In the genomic region with DNA sequence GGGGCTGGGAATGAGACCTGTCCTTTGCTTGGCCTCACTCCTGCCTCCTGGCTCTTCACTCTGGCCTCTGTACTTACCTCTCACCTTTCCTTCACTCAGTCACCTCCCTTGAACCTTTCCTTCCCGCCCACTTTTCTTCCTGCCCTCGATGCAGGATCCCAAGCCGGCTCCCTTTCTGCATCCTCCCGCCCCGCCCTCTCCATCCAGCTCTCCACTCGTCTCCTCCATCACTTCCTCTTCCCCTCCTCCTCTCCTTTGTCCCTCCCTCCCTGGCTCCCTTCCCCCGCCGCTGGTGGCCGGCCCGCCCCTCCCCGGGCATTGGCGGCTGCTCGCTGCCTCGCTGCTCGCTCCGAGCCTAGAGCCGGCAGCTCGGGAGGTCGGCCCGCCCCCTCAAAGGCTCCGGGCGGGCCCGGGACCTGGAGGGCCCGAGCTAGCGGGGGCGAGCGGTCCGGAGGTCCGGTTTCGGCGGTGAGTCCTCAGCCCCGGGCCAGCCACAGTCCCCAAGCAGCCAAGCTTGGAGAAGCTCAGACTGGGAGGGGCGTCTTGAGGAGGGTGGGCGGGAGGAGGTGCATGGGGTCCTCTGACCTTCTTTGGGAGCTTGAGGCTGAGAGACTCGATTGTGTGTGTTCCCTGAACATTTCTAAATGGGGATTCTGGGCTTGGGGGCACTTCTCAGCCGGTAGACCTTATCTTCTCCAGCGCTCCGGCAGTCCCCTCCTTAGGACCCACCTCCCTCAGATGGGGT, we compare ENCODE assay signal across 8 cellular contexts. TPM values are rescaled to one million over a fixed set of nuclear protein-coding genes. Genes with fewer than 3 reads are reported as not detected.
DNase-seq lines count a peak whose midpoint lies in the region; ATAC-seq and TF ChIP-seq lines count a peak whose summit lies in the region.

No MANE protein-coding gene starts in this region.

- H3K4me3 Mint-ChIP-seq in activated T-cell treated with anti-CD3 and anti-CD28 coated beads, Interleukin-2, amount 50 U/mL, for 4 hours: peak overlapping the region; percentile 65

- peak; percentile 71 to 83 for ATAC-seq in activated T-cell treated with anti-CD3 and anti-CD28 coated beads, Interleukin-2, amount 50 U/mL, for 4 hours
- ATAC-seq in mucosa of descending colon (peak; percentile 86), HG02884 (IDR thresholded peaks at IDR 0.05; ENCODE audit: unreplicated experiment) (no peak)

- peak overlapping the region; percentile 92 for H3K27ac ChIP-seq in temporal lobe (ENCODE audit: low read depth, low read length)

- H3K36me3 ChIP-seq in HAP-1 (replicated peaks) (peaks cover 4% of the 10 kb centered on the region; the same call in 1 of the 2 replicates), mucosa of descending colon (ENCODE audit: low read depth) (no peaks in the 10 kb centered on the region)

- no peak for TF ChIP-seq CTCF in AG04449 (IDR thresholded peaks at IDR 0.05; ENCODE audit: insufficient read depth, low read length, missing control alignments)
- TF ChIP-seq CTCF in mucosa of descending colon (IDR thresholded peaks at IDR 0.05): no peak

- peaks cover 1% of the 10 kb centered on the region for H3K36me3 Mint-ChIP-seq in activated T-cell treated with anti-CD3 and anti-CD28 coated beads, Interleukin-2, amount 50 U/mL, for 4 hours (ENCODE audit: insufficient read depth)

- H3K4me1 ChIP-seq in HAP-1 (peaks cover 11% of the 10 kb centered on the region), mucosa of descending colon (ENCODE audit: low read depth) (peaks cover 16% of the 10 kb centered on the region)

- CTCF ChIA-PET in AG04449 (lab: Yijun Ruan, JAX): interaction anchor here (2.6 to 12.0 kb wide), 2 partner anchors 11 to 38 kb away, joined by 10 to 138 read pairs; partner anchors contain the start of gene PHLDB1

- peak overlapping the region; percentile 78 for H3K4me3 ChIP-seq in AG04449 (ENCODE audit: low read depth, low read length)
- peak overlapping the region; percentile 56 for H3K4me3 ChIP-seq in HAP-1
- no peak overlapping the region for H3K4me3 ChIP-seq in mucosa of descending colon

- no peaks in the 10 kb centered on the region for H3K27me3 ChIP-seq in HAP-1 (ENCODE audit: low read depth)

- peaks cover 12% of the 10 kb centered on the region for H3K4me1 Mint-ChIP-seq in activated T-cell treated with anti-CD3 and anti-CD28 coated beads, Interleukin-2, amount 50 U/mL, for 4 hours (ENCODE audit: low read depth)

- peak; percentile 40 for DNase-seq in AG04449 (ENCODE audit: low read depth, low spot score)
- peak; percentile 89 to 94 for DNase-seq in HAP-1 (ENCODE audit: low spot score in 2 of 2)
- DNase-seq in NCI-H524 treated with DMSO at 0.1 percent for 48 hours (lab: John Stamatoyannopoulos, UW): peak; percentile 24
- DNase-seq in activated T-cell treated with anti-CD3 and anti-CD28 coated beads, Interleukin-2, amount 50 U/mL, for 4 hours: no peak
- peak; percentile 80 for DNase-seq in fibroblast of gingiva (ENCODE audit: low read depth)
- DNase-seq in mucosa of descending colon: peak; percentile 82 to 91 (median 86)

- no peaks in the 10 kb centered on the region for H3K9me3 Mint-ChIP-seq in activated T-cell treated with anti-CD3 and anti-CD28 coated beads, Interleukin-2, amount 50 U/mL, for 4 hours

- intact Hi-C loops in mucosa of descending colon (cut with DNase I, micrococcal nuclease): no loop called here

- H3K9me3 ChIP-seq in HAP-1 (no peaks in the 10 kb centered on the region), mucosa of descending colon (no peaks in the 10 kb centered on the region)

- peaks cover 17% of the 10 kb centered on the region for H3K27me3 Mint-ChIP-seq in activated T-cell treated with anti-CD3 and anti-CD28 coated beads, Interleukin-2, amount 50 U/mL, for 4 hours (ENCODE audit: low read depth)

- in situ Hi-C loops in HAP-1 (cut with MboI; ENCODE audit: low sequenced_read_pairs): no loop called here

- POLR2A ChIA-PET in AG04449 (lab: Yijun Ruan, JAX): interaction anchor here (0.8 to 6.7 kb wide), 6 partner anchors 11 to 36 kb away, joined by 3 to 172 read pairs (median 10); partner anchors contain the start of gene PHLDB1

RNA-seq across cellular contexts. Expression of gene PHLDB1, which starts 13.8 kb away (rescaled TPM):
- total RNA-seq in activated T-cell treated with anti-CD3 and anti-CD28 coated beads, Interleukin-2, amount 50 U/mL, for 4 hours: 1 to 10 TPM in 2 of 3 donors, under 1 TPM in 1; 0.90 to 1.9 (median 1.3) TPM
- 100 to 1,000 TPM in 2 of 3 donors, 10 to 100 TPM in 1; 79.4 to 116 (median 115) TPM for total RNA-seq in mucosa of descending colon
- 57.0 TPM for total RNA-seq in temporal lobe

RNA-seq across cellular contexts. Expression of gene ARCN1, which starts 49.0 kb away (rescaled TPM):
- 100 to 1,000 TPM; 180 to 190 (median 183) TPM for total RNA-seq in activated T-cell treated with anti-CD3 and anti-CD28 coated beads, Interleukin-2, amount 50 U/mL, for 4 hours
- total RNA-seq in mucosa of descending colon: 100 to 1,000 TPM; 126 to 134 (median 130) TPM
- 67.9 TPM for total RNA-seq in temporal lobe

RNA-seq across cellular contexts. Expression of gene IFT46, which starts 55.5 kb away (rescaled TPM):
- total RNA-seq in activated T-cell treated with anti-CD3 and anti-CD28 coated beads, Interleukin-2, amount 50 U/mL, for 4 hours: 10 to 100 TPM; 22.5 to 29.7 (median 23.2) TPM
- 10 to 100 TPM; 10.7 to 23.0 (median 12.8) TPM for total RNA-seq in mucosa of descending colon
- 31.7 TPM for total RNA-seq in temporal lobe

RNA-seq across cellular contexts. Expression of gene TREH, which starts 58.2 kb away (rescaled TPM):
- total RNA-seq in activated T-cell treated with anti-CD3 and anti-CD28 coated beads, Interleukin-2, amount 50 U/mL, for 4 hours: not detected
- total RNA-seq in mucosa of descending colon (1 to 10 TPM; 1.1 to 3.9 (median 2.2) TPM), temporal lobe (not detected)

Comparison
In these comparisons a context has a peak if more than half of its experiments do, and no peak if none do; other contexts are left out.
1. RNA of gene PHLDB1, which starts 13.8 kb away (total RNA-seq): 79.4 to 116 TPM in mucosa of descending colon and 57.0 TPM in temporal lobe (single experiment); 0.90 to 1.9 TPM in activated T-cell treated with anti-CD3 and anti-CD28 coated beads, Interleukin-2, amount 50 U/mL, for 4 hours; every median in the first group is over 10 times any median in the second.